ENCODE assay signal across 8 cellular contexts in genomic region chr13:33543089-33543459, GRCh38.
A peak's percentile ranks its signal among the peaks of the same experiment; 100 is the strongest.
DNase-seq lines count a peak whose midpoint lies in the region; ATAC-seq, FAIRE-seq and TF ChIP-seq lines count a peak whose summit lies in the region.

No MANE protein-coding gene starts in this region.

- H3K4me1 ChIP-seq in kidney (ENCODE audit: control insufficient read depth in 1 of 2, insufficient read depth in 1 of 2, low read depth in 1 of 2, low read length in 2 of 2) (peaks cover 8% of the 10 kb centered on the region in 2 donors), thymus (ENCODE audit: control insufficient read depth, insufficient read depth, low read length) (peaks cover 14% of the 10 kb centered on the region)

- TF ChIP-seq CTCF in kidney (IDR thresholded peaks at IDR 0.05; ENCODE audit: borderline replicate concordance, extremely low read depth, insufficient read depth), result no peak

- DNase-seq in kidney (no peak), midbrain (lab: John Stamatoyannopoulos, UW) (no peak), AG08396 (ENCODE audit: low spot score) (no peak)
- no peak for DNase-seq in stimulated activated CD4-positive, alpha-beta T cell treated with anti-CD3 and anti-CD28 coated beads, Interleukin-2, amount 100 ng/mL, for 24 hours

- peak overlapping the region; percentile 93 to 96 for H3K9ac ChIP-seq in kidney (ENCODE audit: low read length in 2 of 2)

- peak overlapping the region; percentile 78 to 88 for H3K4me3 ChIP-seq in kidney (ENCODE audit: low read length in 2 of 2)
- H3K4me3 ChIP-seq in thymus (ENCODE audit: low read length), result peak overlapping the region; percentile 80

- H3K36me3 ChIP-seq in kidney (ENCODE audit: control insufficient read depth in 1 of 2, insufficient read depth in 2 of 2, low read length in 2 of 2), result no peaks in the 10 kb centered on the region
- no peaks in the 10 kb centered on the region for H3K36me3 ChIP-seq in thymus (ENCODE audit: control insufficient read depth, insufficient read depth)

- H3K27ac ChIP-seq in adipose tissue (ENCODE audit: low read depth, low read length), result peak overlapping the region; percentile 79
- peak overlapping the region; percentile 96 to 99 for H3K27ac ChIP-seq in kidney (ENCODE audit: low read depth in 2 of 2, low read length in 2 of 2)
- H3K27ac ChIP-seq in thymus (ENCODE audit: low read depth), result peak overlapping the region; percentile 100

- ATAC-seq in GM18907 (IDR thresholded peaks at IDR 0.05; ENCODE audit: unreplicated experiment) (peak; percentile 3), HG02970 (IDR thresholded peaks at IDR 0.05; ENCODE audit: low FRiP score, unreplicated experiment) (peak; percentile 7)

- no peak for FAIRE-seq in kidney (lab: Jason Lieb, UNC)

- intact Hi-C loops in kidney (cut with DNase I), result no loop called here

- WGBS in adipose tissue, 3 donors, result 2 to 4% (median 3%) methylated on average over 7 of the region's 7 CpGs
- 8% methylated on average over 7 of the region's 7 CpGs for WGBS in thymus

- no peaks in the 10 kb centered on the region for H3K27me3 ChIP-seq in thymus (ENCODE audit: control insufficient read depth, insufficient read depth)

- H3K9me3 ChIP-seq in kidney (ENCODE audit: control insufficient read depth in 1 of 2, low read length in 2 of 2), result no peaks in the 10 kb centered on the region
- no peaks in the 10 kb centered on the region for H3K9me3 ChIP-seq in thymus (ENCODE audit: control insufficient read depth)
